ENCODE assay signal across 25 cellular contexts in the genomic region with DNA sequence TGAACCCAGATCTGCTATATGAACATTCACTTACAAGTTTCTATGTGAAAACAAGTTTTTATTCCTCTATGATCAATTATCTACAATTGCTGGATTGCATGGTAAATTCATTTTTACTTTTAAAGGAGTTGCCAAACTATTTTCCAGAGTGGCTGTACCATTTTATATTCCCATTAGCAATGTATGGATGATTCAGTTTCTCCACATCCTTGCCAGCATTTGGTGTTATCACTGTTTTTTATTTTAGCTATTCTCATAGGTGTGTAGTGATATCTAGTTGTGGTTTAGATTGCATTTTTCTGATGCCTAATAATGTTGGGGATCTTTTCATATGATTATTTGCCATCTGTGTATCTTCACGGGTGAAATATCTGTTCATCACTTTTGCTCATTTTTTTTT.
"Had no signal": no experiment of that assay in that cellular context is flagged by ENCODE, and none has a peak within 500 bp of the region (broad histone marks: within the 10 kb centered on the region; RNA-seq: fewer than 3 reads in every experiment).

No MANE protein-coding gene starts in this region.

- H3K9me3 ChIP-seq: lower lobe of right lung, ovary, right atrium auricular region, right lobe of liver, tibial nerve, uterus had no signal

- H3K36me3 Mint-ChIP-seq: stimulated activated memory B cell treated with anti-CD40 and anti-IgM and Interleukin-4, amounts not matched to agents 10 μg/mL and 1 μg/mL and 100 μg/mL, for 72 hours had no signal

- H3K4me3 ChIP-seq: lower lobe of right lung, ovary, right atrium auricular region, right lobe of liver, smooth muscle cell, tibial nerve, uterus had no signal

- H3K9me3 Mint-ChIP-seq: naive thymus-derived CD8-positive, alpha-beta T cell; stimulated activated memory B cell treated with anti-CD40 and anti-IgM and Interleukin-4, amounts not matched to agents 10 μg/mL and 1 μg/mL and 100 μg/mL, for 72 hours; stimulated activated naive CD8-positive, alpha-beta T cell treated with anti-CD3 and anti-CD28 coated beads, Interleukin-15, amount 100 ng/mL, for 72 hours; type B pancreatic cell had no signal

- FAIRE-seq: keratinocyte had no signal

- H3K27ac ChIP-seq: lower lobe of right lung, ovary, right atrium auricular region, right lobe of liver, tibial nerve, uterus had no signal

- H3K4me1 ChIP-seq: lower lobe of right lung, right atrium auricular region, right lobe of liver, tibial nerve, uterus had no signal

- H3K27me3 Mint-ChIP-seq: naive thymus-derived CD8-positive, alpha-beta T cell; progenitor cell of endocrine pancreas; stimulated activated naive CD8-positive, alpha-beta T cell treated with anti-CD3 and anti-CD28 coated beads, Interleukin-15, amount 100 ng/mL, for 72 hours; type B pancreatic cell had no signal

- H3K27me3 ChIP-seq: ovary, right atrium auricular region, right lobe of liver, tibial nerve, uterus had no signal

- H3K4me2 ChIP-seq: smooth muscle cell had no signal

- H3K4me3 Mint-ChIP-seq: stimulated activated memory B cell treated with anti-CD40 and anti-IgM and Interleukin-4, amounts not matched to agents 10 μg/mL and 1 μg/mL and 100 μg/mL, for 72 hours; stimulated activated naive CD8-positive, alpha-beta T cell treated with anti-CD3 and anti-CD28 coated beads, Interleukin-15, amount 100 ng/mL, for 72 hours; type B pancreatic cell had no signal

- H3K4me1 Mint-ChIP-seq: stimulated activated memory B cell treated with anti-CD40 and anti-IgM and Interleukin-4, amounts not matched to agents 10 μg/mL and 1 μg/mL and 100 μg/mL, for 72 hours had no signal

- DNase-seq: kidney glomerular epithelial cell; left cardiac atrium; left ventricle myocardium superior; lower lobe of right lung; mammary epithelial cell; mesenchymal stem cell; ovary; right lobe of liver; stimulated activated CD4-positive, alpha-beta T cell treated with anti-CD3 and anti-CD28 coated beads, Interleukin-1b, Interleukin-23, amount 100 ng/mL, for 48 hours; stimulated activated CD4-positive, alpha-beta T cell treated with anti-CD3 and anti-CD28 coated beads, Interleukin-2, amount 100 ng/mL, for 48 hours; stimulated activated CD4-positive, alpha-beta T cell treated with anti-CD3 and anti-CD28 coated beads, Interleukin-4, amount 100 ng/mL, for 4 hours; stimulated activated CD8-positive, alpha-beta memory T cell treated with anti-CD3 and anti-CD28 coated beads, Interleukin-4, amount 100 ng/mL, for 48 hours; stimulated activated naive CD4-positive, alpha-beta T cell treated with Interleukin-2 at 50 U/mL for 16 hours; stimulated activated naive CD8-positive, alpha-beta T cell treated with anti-CD3 and anti-CD28 coated beads, Interleukin-15, amount 100 ng/mL, for 72 hours; substantia nigra; uterus had no signal

- H3K27ac Mint-ChIP-seq: progenitor cell of endocrine pancreas; stimulated activated memory B cell treated with anti-CD40 and anti-IgM and Interleukin-4, amounts not matched to agents 10 μg/mL and 1 μg/mL and 100 μg/mL, for 72 hours; stimulated activated naive CD8-positive, alpha-beta T cell treated with anti-CD3 and anti-CD28 coated beads, Interleukin-15, amount 100 ng/mL, for 72 hours; type B pancreatic cell had no signal

- ATAC-seq: left cardiac atrium; left lobe of liver; left ventricle myocardium superior; lower lobe of right lung; naive thymus-derived CD8-positive, alpha-beta T cell; right lobe of liver had no signal

- H3K36me3 ChIP-seq: lower lobe of right lung, ovary, right atrium auricular region, right lobe of liver, tibial nerve, uterus had no signal
